ENCODE assay signal across 11 cellular contexts in the genomic region with DNA sequence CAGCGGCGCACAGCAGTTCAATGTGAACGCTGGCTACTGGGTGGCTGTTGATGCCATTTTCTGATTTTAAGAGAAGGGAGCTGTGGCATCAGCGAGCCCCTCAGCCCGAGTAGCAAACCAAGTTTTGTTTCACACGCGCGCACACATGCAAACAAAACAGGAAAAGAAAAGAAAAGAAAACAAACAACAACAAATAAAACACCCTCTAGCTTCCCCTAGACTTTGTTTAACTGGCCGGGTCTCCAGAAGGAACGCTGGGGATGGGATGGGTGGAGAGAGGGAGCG. TPM values are rescaled to one million over a fixed set of nuclear protein-coding genes. Genes with fewer than 3 reads are reported as not detected.
DNase-seq lines count a peak whose midpoint lies in the region.
"Had no signal": no experiment of that assay in that cellular context is flagged by ENCODE, and none has a peak within 500 bp of the region (broad histone marks: within the 10 kb centered on the region; RNA-seq: fewer than 3 reads in every experiment).

No MANE protein-coding gene starts in this region.

- no peak overlapping the region for H3K23ac ChIP-seq in trophoblast cell (ENCODE audit: low read length)

- no peak for DNase-seq in CD4-positive, alpha-beta memory T cell
- DNase-seq in LoVo (ENCODE audit: low spot score) (peak; percentile 20), trophoblast cell (no peak), islet precursor cell (no peak), NCI-H2227 (lab: John Stamatoyannopoulos, UW; ENCODE audit: unreplicated experiment) (no peak), Karpas-422 (no peak)
- DNase-seq in effector CD4-positive, alpha-beta T cell, result no peak
- DNase-seq: cerebellar nuclear complex had no signal

- peaks cover 0 to 22% (median 11%) of the 10 kb centered on the region in 8 donors for H3K9me3 Mint-ChIP-seq in CD4-positive, alpha-beta memory T cell
- H3K9me3 Mint-ChIP-seq: natural killer cell treated with Interleukin-12 subunit alpha and Interleukin-12 subunit beta and Interleukin-15 and Interleukin-18, amount 100 ng/mL, for 72 hours had no signal

- WGBS in esophagus, 2 donors, result 2 to 4% methylated on average over 11 of the region's 11 CpGs
- no CpG with 5 or more reads among the region's 11 CpGs for WGBS in trophoblast cell (ENCODE audit: extremely low coverage, insufficient coverage, insufficient read length)

- no peak overlapping the region for H2BK120ac ChIP-seq in trophoblast cell (ENCODE audit: insufficient read depth, low read length, poor library complexity)

- H4K91ac ChIP-seq in trophoblast cell (ENCODE audit: low read depth, low read length), result no peak overlapping the region

- no peak overlapping the region for H4K12ac ChIP-seq in trophoblast cell (ENCODE audit: low read depth, low read length)

- no peaks in the 10 kb centered on the region for H3K79me2 ChIP-seq in trophoblast cell (ENCODE audit: control insufficient read depth, insufficient read depth, low read length, poor library complexity)
- no peaks in the 10 kb centered on the region for H3K79me2 ChIP-seq in Karpas-422 (ENCODE audit: low read length)

- CTCF ChIA-PET in CD4-positive, alpha-beta memory T cell (lab: Charles Lee; ENCODE audit: partially characterized antibody), result no interaction called here

- intact Hi-C loops in CD4-positive, alpha-beta memory T cell (cut with micrococcal nuclease), result no loop called here

- H3K79me1 ChIP-seq in trophoblast cell (ENCODE audit: low read length), result no peaks in the 10 kb centered on the region

- peaks cover 57 to 74% of the 10 kb centered on the region in 2 donors for H3K27me3 Mint-ChIP-seq in CD4-positive, alpha-beta memory T cell

- H4K8ac ChIP-seq in trophoblast cell (ENCODE audit: low read depth, low read length), result no peak overlapping the region

- H3K4me1 ChIP-seq in CD4-positive, alpha-beta memory T cell (ENCODE audit: insufficient read depth, low read length), result peaks cover 26% of the 10 kb centered on the region
- H3K4me1 ChIP-seq in esophagus (ENCODE audit: control insufficient read depth in 2 of 2, insufficient read depth in 2 of 2, low read length in 1 of 2), result peaks cover 3 to 10% of the 10 kb centered on the region in 2 donors
- H3K4me1 ChIP-seq in trophoblast cell (ENCODE audit: control insufficient read depth in 1 of 2, insufficient read depth in 2 of 2, low read length in 2 of 2), result peaks cover 29 to 30% of the 10 kb centered on the region in 2 experiments
- peaks cover 10% of the 10 kb centered on the region for H3K4me1 ChIP-seq in Karpas-422 (ENCODE audit: low read length)

- no peak overlapping the region for H3K4me3 ChIP-seq in CD4-positive, alpha-beta memory T cell (ENCODE audit: low read length in 2 of 2)
- H3K4me3 ChIP-seq in esophagus (ENCODE audit: low read depth in 1 of 2, low read length in 2 of 2) (peak overlapping the region; percentile 90 to 95), trophoblast cell (ENCODE audit: low read depth, low read length) (no peak overlapping the region), Karpas-422 (ENCODE audit: low read length) (no peak overlapping the region)

- H3K27me3 ChIP-seq in CD4-positive, alpha-beta memory T cell (ENCODE audit: insufficient read depth, low read length), result peaks cover 27% of the 10 kb centered on the region
- H3K27me3 ChIP-seq in esophagus (ENCODE audit: control insufficient read depth in 1 of 2, insufficient read depth in 2 of 2, low read length in 2 of 2) (peaks cover 0 to 7% of the 10 kb centered on the region in 2 donors), trophoblast cell (ENCODE audit: insufficient read depth, low read length) (peaks cover 90% of the 10 kb centered on the region), Karpas-422 (ENCODE audit: low read length) (no peaks in the 10 kb centered on the region)

- H3K4me2 ChIP-seq in trophoblast cell (ENCODE audit: low read length), result peak overlapping the region; percentile 82
- H3K4me2 ChIP-seq in Karpas-422 (ENCODE audit: low read depth, low read length, poor library complexity, severe bottlenecking), result no peak overlapping the region

- H2BK12ac ChIP-seq in trophoblast cell (ENCODE audit: low read length), result no peak overlapping the region

- H3K4me1 Mint-ChIP-seq in CD4-positive, alpha-beta memory T cell, result peaks cover 20 to 64% (median 38%) of the 10 kb centered on the region in 4 donors

- H3K9ac ChIP-seq in trophoblast cell (ENCODE audit: low read length), result no peak overlapping the region
- no peak overlapping the region for H3K9ac ChIP-seq in Karpas-422 (ENCODE audit: low read length)

- POLR2A ChIA-PET in CD4-positive, alpha-beta memory T cell (lab: Charles Lee; ENCODE audit: partially characterized antibody), result no interaction called here

- H3K9me3 ChIP-seq in CD4-positive, alpha-beta memory T cell (ENCODE audit: control insufficient read depth in 1 of 2, low read length in 2 of 2), result no peaks in the 10 kb centered on the region
- peaks cover 0 to 4% of the 10 kb centered on the region in 2 donors for H3K9me3 ChIP-seq in esophagus (ENCODE audit: control insufficient read depth in 2 of 2, insufficient read depth in 1 of 2, low read depth in 1 of 2, low read length in 1 of 2)
- peaks cover 12% of the 10 kb centered on the region for H3K9me3 ChIP-seq in trophoblast cell (ENCODE audit: insufficient read depth, low read depth, low read length)
- no peaks in the 10 kb centered on the region for H3K9me3 ChIP-seq in Karpas-422 (ENCODE audit: low read length)

- H3K9me2 ChIP-seq in Karpas-422 (replicated peaks; ENCODE audit: insufficient read depth, low read length), result no peaks in the 10 kb centered on the region

- peaks cover 1% of the 10 kb centered on the region in 2 donors for H3K36me3 Mint-ChIP-seq in CD4-positive, alpha-beta memory T cell

- H4K20me1 ChIP-seq in Karpas-422 (ENCODE audit: insufficient read depth, low read depth, low read length), result no peaks in the 10 kb centered on the region

- no peak overlapping the region for H3K27ac Mint-ChIP-seq in CD4-positive, alpha-beta memory T cell
- H3K27ac Mint-ChIP-seq: natural killer cell treated with Interleukin-12 subunit alpha and Interleukin-12 subunit beta and Interleukin-15 and Interleukin-18, amount 100 ng/mL, for 72 hours had no signal

- no peak overlapping the region for H3K14ac ChIP-seq in trophoblast cell (ENCODE audit: low read length)

- no peak overlapping the region for H2AK5ac ChIP-seq in trophoblast cell (ENCODE audit: low read length)

- H3K27ac ChIP-seq in CD4-positive, alpha-beta memory T cell (ENCODE audit: low read depth, low read length), result no peak overlapping the region
- H3K27ac ChIP-seq in esophagus (ENCODE audit: low read depth in 2 of 2, low read length in 1 of 2), result peak overlapping the region; percentile 90 to 98
- no peak overlapping the region for H3K27ac ChIP-seq in trophoblast cell (ENCODE audit: low read depth, low read length)
- no peak overlapping the region for H3K27ac ChIP-seq in Karpas-422 (ENCODE audit: low read length)

- H3K4me3 Mint-ChIP-seq in CD4-positive, alpha-beta memory T cell, result peak overlapping the region in 6 of 8 donors; percentile 35 to 73 (median 60)
- H3K4me3 Mint-ChIP-seq: natural killer cell treated with Interleukin-12 subunit alpha and Interleukin-12 subunit beta and Interleukin-15 and Interleukin-18, amount 100 ng/mL, for 72 hours had no signal

- H3K4ac ChIP-seq in trophoblast cell (ENCODE audit: low read depth, low read length), result no peak overlapping the region

- H2AFZ ChIP-seq in trophoblast cell (ENCODE audit: insufficient read depth, low read length, poor library complexity) (no peak overlapping the region), Karpas-422 (ENCODE audit: low read length) (no peak overlapping the region)

- H3K36me3 ChIP-seq in CD4-positive, alpha-beta memory T cell (ENCODE audit: insufficient read depth, low read length), result no peaks in the 10 kb centered on the region
- H3K36me3 ChIP-seq in esophagus (ENCODE audit: control insufficient read depth in 2 of 2, insufficient read depth in 2 of 2, low read length in 1 of 2), result peaks cover 0 to 26% of the 10 kb centered on the region in 2 donors
- no peaks in the 10 kb centered on the region for H3K36me3 ChIP-seq in trophoblast cell (ENCODE audit: control insufficient read depth in 1 of 2, insufficient read depth in 2 of 2, low read length in 2 of 2)
- H3K36me3 ChIP-seq in Karpas-422 (ENCODE audit: insufficient read depth, low read length), result no peaks in the 10 kb centered on the region

- H2BK5ac ChIP-seq in trophoblast cell (ENCODE audit: low read depth, low read length, poor library complexity), result no peak overlapping the region

- H3K18ac ChIP-seq in trophoblast cell (ENCODE audit: low read length), result no peak overlapping the region

RNA-seq across cellular contexts. Expression of gene PAX9, which starts 0.5 kb away (rescaled TPM):
- total RNA-seq in CD4-positive, alpha-beta memory T cell, result not detected
- polyA plus RNA-seq in CD4-positive, alpha-beta memory T cell, result under 1 TPM in 1 of 2 donors, not detected in 1; 0.03 TPM
- polyA plus RNA-seq in esophagus, result 10 to 100 TPM; 51.9 to 78.7 TPM
- polyA plus RNA-seq in trophoblast cell (2013), result 0.04 and 0.05 TPM in 2 replicates
- total RNA-seq in Karpas-422 (2014; rRNA removed; shearing (Covaris generic); ENCODE audit: low replicate concordance), result not detected in 2 replicates
- total RNA-seq: natural killer cell treated with Interleukin-12 subunit alpha and Interleukin-12 subunit beta and Interleukin-15 and Interleukin-18, amount 100 ng/mL, for 72 hours; T-helper 1 cell treated with Interleukin-12 subunit alpha and Interleukin-12 subunit beta and Interleukin-4 antibody, amounts not matched to agents 30 ng/mL and 1 ng/mL, for 36 hours had no signal

Comparison
In these comparisons a context has a peak if more than half of its experiments do, and no peak if none do; other contexts are left out.
1. H3K27ac ChIP-seq: peak in esophagus (2 of 2); none in CD4-positive, alpha-beta memory T cell (single experiment), trophoblast cell (single experiment) and Karpas-422 (single experiment).
2. H3K4me3 ChIP-seq: peak in esophagus (2 of 2); none in CD4-positive, alpha-beta memory T cell (0 of 2), trophoblast cell (single experiment) and Karpas-422 (single experiment).